Comparison of ENCODE assay signal across 7 cellular contexts in genomic region chr3:80649170-80649569, GRCh38.
"Had no signal": no experiment of that assay in that cellular context is flagged by ENCODE, and none has a peak within 500 bp of the region (broad histone marks: within the 10 kb centered on the region; RNA-seq: fewer than 3 reads in every experiment).

No MANE protein-coding gene starts in this region.

- DNase-seq: IMR-90, KBM-7 had no signal

- H3K27ac Mint-ChIP-seq: IgD-negative memory B cell had no signal

- H3K4me3 ChIP-seq: K562 had no signal

- FAIRE-seq: HepG2, HTR-8/SVneo, K562 had no signal

- H3K4me1 Mint-ChIP-seq: IgD-negative memory B cell had no signal

- H3K27me3 Mint-ChIP-seq: IgD-negative memory B cell had no signal

- ATAC-seq: HepG2, K562 had no signal

- H3K36me3 Mint-ChIP-seq: IgD-negative memory B cell had no signal

- H3K4me3 Mint-ChIP-seq: IgD-negative memory B cell had no signal

- H3K27ac ChIP-seq: HL-60 had no signal
